Comparison of ENCODE assay signal across 1 cellular context in genomic region chr17:15699413-15699924, GRCh38.
TF ChIP-seq lines count a peak whose summit lies in the region.
"Not testable (repeated sequence)": the region's sequence is repeated elsewhere in the genome, so short reads cannot be mapped to it uniquely, and the experiment has no call there.

Gene ZNF286A (plus strand): TSS chr17:15699752. CDS start chr17:15700330, 578 bp downstream.

TF ChIP-seq in K562, 482 proteins besides CTCF, POLR2A, EP300 and RAD21 (continued from another document):
- not testable (repeated sequence) for TF ChIP-seq NR2C2 (CRISPR knock-in tag; IDR thresholded peaks at IDR 0.05)
- TF ChIP-seq NR2C2 (tag; IDR thresholded peaks at IDR 0.05) (0 out of 2 replicates have a peak, but pooled peaks have one; percentile 24), ATF7 (IDR thresholded peaks at IDR 0.05) (peak; percentile 47; the same call in 1 of the 2 replicates), CHD2 (IDR thresholded peaks at IDR 0.05; ENCODE audit: low read depth, low read length) (peak; percentile 94), NRF1 (conservative IDR thresholded peaks at IDR 0.05 in 1 of 2, IDR thresholded peaks at IDR 0.05 in 1 of 2) (peak; percentile 96), USF1 (CRISPR knock-in tag; IDR thresholded peaks at IDR 0.05) (peak; percentile 36; the same call in 1 of the 2 replicates), MAX (CRISPR knock-in tag; IDR thresholded peaks at IDR 0.05) (0 out of 2 replicates have a peak, but pooled peaks have one; percentile 13), POLR2G (IDR thresholded peaks at IDR 0.05; ENCODE audit: low read depth, low read length) (peak; percentile 73), ZNF143 (CRISPR knock-in tag; IDR thresholded peaks at IDR 0.05) (peak; percentile 87), SREBF1 (IDR thresholded peaks at IDR 0.05; ENCODE audit: borderline replicate concordance, low read depth, low read length) (peak; percentile 42; the same call in 1 of the 2 replicates), ZBTB17 (CRISPR knock-in tag; IDR thresholded peaks at IDR 0.05) (peak; percentile 79), ZNF263 (CRISPR knock-in tag; IDR thresholded peaks at IDR 0.05; ENCODE audit: borderline replicate concordance) (peak; percentile 91), ARHGAP35 (IDR thresholded peaks at IDR 0.05; ENCODE audit: partially characterized antibody) (peak; percentile 41), RCOR1 (IDR thresholded peaks at IDR 0.05; ENCODE audit: borderline replicate concordance in 1 of 2, low read depth in 2 of 2, low read length in 2 of 2) (0 out of 4 replicates have a peak, but pooled peaks of 1 of the 2 experiments have one; percentile 20), YY1 (IDR thresholded peaks at IDR 0.05; ENCODE audit: borderline replicate concordance in 1 of 3, control insufficient read depth in 1 of 3, extremely low read depth in 1 of 3, insufficient read depth in 3 of 3, insufficient read length in 1 of 3, insufficient replicate concordance in 2 of 3, low read depth in 1 of 3, low read length in 2 of 3) (peak in 2 of 3 experiments; percentile 18 to 35), SIX5 (IDR thresholded peaks at IDR 0.05; ENCODE audit: borderline replicate concordance in 1 of 2, insufficient read depth in 1 of 2, low read depth in 1 of 2, low read length in 2 of 2) (peak; percentile 38 to 51; a peak in 3 of 4 replicates), CTBP1 (IDR thresholded peaks at IDR 0.05; ENCODE audit: borderline replicate concordance) (peak; percentile 75; the same call in 1 of the 2 replicates), MEIS2 (IDR thresholded peaks at IDR 0.05; ENCODE audit: partially characterized antibody) (peak; percentile 64), PHF8 (IDR thresholded peaks at IDR 0.05; ENCODE audit: borderline replicate concordance, low read length) (peak; percentile 31; the same call in 1 of the 2 replicates)
- TF ChIP-seq, protein P1, sequence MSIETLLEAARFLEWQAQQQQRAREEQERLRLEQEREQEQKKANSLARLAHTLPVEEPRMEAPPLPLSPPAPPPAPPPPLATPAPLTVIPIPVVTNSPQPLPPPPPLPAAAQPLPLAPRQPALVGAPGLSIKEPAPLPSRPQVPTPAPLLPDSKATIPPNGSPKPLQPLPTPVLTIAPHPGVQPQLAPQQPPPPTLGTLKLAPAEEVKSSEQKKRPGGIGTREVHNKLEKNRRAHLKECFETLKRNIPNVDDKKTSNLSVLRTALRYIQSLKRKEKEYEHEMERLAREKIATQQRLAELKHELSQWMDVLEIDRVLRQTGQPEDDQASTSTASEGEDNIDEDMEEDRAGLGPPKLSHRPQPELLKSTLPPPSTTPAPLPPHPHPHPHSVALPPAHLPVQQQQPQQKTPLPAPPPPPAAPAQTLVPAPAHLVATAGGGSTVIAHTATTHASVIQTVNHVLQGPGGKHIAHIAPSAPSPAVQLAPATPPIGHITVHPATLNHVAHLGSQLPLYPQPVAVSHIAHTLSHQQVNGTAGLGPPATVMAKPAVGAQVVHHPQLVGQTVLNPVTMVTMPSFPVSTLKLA (conservative IDR thresholded peaks at IDR 0.05), result peak; percentile 39 to 64; a peak in 3 of 4 replicates
- TF ChIP-seq, protein P2, sequence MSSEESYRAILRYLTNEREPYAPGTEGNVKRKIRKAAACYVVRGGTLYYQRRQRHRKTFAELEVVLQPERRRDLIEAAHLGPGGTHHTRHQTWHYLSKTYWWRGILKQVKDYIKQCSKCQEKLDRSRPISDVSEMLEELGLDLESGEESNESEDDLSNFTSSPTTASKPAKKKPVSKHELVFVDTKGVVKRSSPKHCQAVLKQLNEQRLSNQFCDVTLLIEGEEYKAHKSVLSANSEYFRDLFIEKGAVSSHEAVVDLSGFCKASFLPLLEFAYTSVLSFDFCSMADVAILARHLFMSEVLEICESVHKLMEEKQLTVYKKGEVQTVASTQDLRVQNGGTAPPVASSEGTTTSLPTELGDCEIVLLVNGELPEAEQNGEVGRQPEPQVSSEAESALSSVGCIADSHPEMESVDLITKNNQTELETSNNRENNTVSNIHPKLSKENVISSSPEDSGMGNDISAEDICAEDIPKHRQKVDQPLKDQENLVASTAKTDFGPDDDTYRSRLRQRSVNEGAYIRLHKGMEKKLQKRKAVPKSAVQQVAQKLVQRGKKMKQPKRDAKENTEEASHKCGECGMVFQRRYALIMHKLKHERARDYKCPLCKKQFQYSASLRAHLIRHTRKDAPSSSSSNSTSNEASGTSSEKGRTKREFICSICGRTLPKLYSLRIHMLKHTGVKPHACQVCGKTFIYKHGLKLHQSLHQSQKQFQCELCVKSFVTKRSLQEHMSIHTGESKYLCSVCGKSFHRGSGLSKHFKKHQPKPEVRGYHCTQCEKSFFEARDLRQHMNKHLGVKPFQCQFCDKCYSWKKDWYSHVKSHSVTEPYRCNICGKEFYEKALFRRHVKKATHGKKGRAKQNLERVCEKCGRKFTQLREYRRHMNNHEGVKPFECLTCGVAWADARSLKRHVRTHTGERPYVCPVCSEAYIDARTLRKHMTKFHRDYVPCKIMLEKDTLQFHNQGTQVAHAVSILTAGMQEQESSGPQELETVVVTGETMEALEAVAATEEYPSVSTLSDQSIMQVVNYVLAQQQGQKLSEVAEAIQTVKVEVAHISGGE (CRISPR knock-in tag; IDR thresholded peaks at IDR 0.05), result 0 out of 6 replicates have a peak, but pooled peaks of 1 of the 3 experiments have one; percentile 55
- TF ChIP-seq, protein P3, sequence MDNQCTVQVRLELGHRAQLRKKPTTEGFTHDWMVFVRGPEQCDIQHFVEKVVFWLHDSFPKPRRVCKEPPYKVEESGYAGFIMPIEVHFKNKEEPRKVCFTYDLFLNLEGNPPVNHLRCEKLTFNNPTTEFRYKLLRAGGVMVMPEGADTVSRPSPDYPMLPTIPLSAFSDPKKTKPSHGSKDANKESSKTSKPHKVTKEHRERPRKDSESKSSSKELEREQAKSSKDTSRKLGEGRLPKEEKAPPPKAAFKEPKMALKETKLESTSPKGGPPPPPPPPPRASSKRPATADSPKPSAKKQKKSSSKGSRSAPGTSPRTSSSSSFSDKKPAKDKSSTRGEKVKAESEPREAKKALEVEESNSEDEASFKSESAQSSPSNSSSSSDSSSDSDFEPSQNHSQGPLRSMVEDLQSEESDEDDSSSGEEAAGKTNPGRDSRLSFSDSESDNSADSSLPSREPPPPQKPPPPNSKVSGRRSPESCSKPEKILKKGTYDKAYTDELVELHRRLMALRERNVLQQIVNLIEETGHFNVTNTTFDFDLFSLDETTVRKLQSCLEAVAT (IDR thresholded peaks at IDR 0.05), result peak in 1 of 2 experiments; percentile 27; a peak in 1 of 4 replicates
